9 cellular contexts compared by ENCODE assay signal in genomic region chr12:109773384-109774011, GRCh38. TPM values are rescaled to one million over a fixed set of nuclear protein-coding genes. Genes with fewer than 3 reads are reported as not detected.
DNase-seq lines count a peak whose midpoint lies in the region; ATAC-seq and TF ChIP-seq lines count a peak whose summit lies in the region.
"Had no signal": no experiment of that assay in that cellular context is flagged by ENCODE, and none has a peak within 500 bp of the region (broad histone marks: within the 10 kb centered on the region; RNA-seq: fewer than 3 reads in every experiment).

No MANE protein-coding gene starts in this region.

- H4K12ac ChIP-seq in trophoblast cell (ENCODE audit: low read depth, low read length), result no peak overlapping the region

- peaks cover 17% of the 10 kb centered on the region for H3K79me2 ChIP-seq in OCI-LY3 (ENCODE audit: low read length)
- no peaks in the 10 kb centered on the region for H3K79me2 ChIP-seq in trophoblast cell (ENCODE audit: control insufficient read depth, insufficient read depth, low read length, poor library complexity)

- H3K18ac ChIP-seq in trophoblast cell (ENCODE audit: low read length), result no peak overlapping the region

- TF ChIP-seq CTCF in OCI-LY3 (IDR thresholded peaks at IDR 0.05; ENCODE audit: low read depth, low read length), result no peak

- H3K4me2 ChIP-seq in OCI-LY3 (ENCODE audit: low read length) (peak overlapping the region; percentile 83), trophoblast cell (ENCODE audit: low read length) (no peak overlapping the region)

- DNase-seq in GM03348 (ENCODE audit: low spot score) (peak; percentile 59), trophoblast cell (peak in 1 of 2 donors; percentile 50), COLO829 (ENCODE audit: low spot score) (no peak)
- DNase-seq in naive thymus-derived CD4-positive, alpha-beta T cell, result no peak
- DNase-seq: activated CD4-positive, alpha-beta memory T cell treated with anti-CD3 and anti-CD28 coated beads, Interleukin-2, amount 10 ng/mL, durations not matched to agents 7 days and 5 days had no signal

- H3K79me1 ChIP-seq in trophoblast cell (ENCODE audit: low read length), result no peaks in the 10 kb centered on the region

- no peak overlapping the region for H2BK5ac ChIP-seq in trophoblast cell (ENCODE audit: low read depth, low read length, poor library complexity)

- H3K9me3 Mint-ChIP-seq in naive thymus-derived CD4-positive, alpha-beta T cell, result no peaks in the 10 kb centered on the region
- H3K9me3 Mint-ChIP-seq: activated CD4-positive, alpha-beta memory T cell treated with anti-CD3 and anti-CD28 coated beads, Interleukin-2, amount 10 ng/mL, durations not matched to agents 7 days and 5 days had no signal

- H3K27ac Mint-ChIP-seq in naive thymus-derived CD4-positive, alpha-beta T cell, result peak overlapping the region in 1 of 9 donors; percentile 61
- H3K27ac Mint-ChIP-seq: activated CD4-positive, alpha-beta memory T cell treated with anti-CD3 and anti-CD28 coated beads, Interleukin-2, amount 10 ng/mL, durations not matched to agents 7 days and 5 days had no signal

- H3K27ac ChIP-seq in OCI-LY3 (ENCODE audit: low read length) (no peak overlapping the region), trophoblast cell (ENCODE audit: low read depth, low read length) (no peak overlapping the region)
- H3K27ac ChIP-seq in naive thymus-derived CD4-positive, alpha-beta T cell (ENCODE audit: low read depth, low read length), result no peak overlapping the region

- ATAC-seq in HG03342 (IDR thresholded peaks at IDR 0.05; ENCODE audit: unreplicated experiment), result no peak
- ATAC-seq in HG03139 (IDR thresholded peaks at IDR 0.05; ENCODE audit: unreplicated experiment), result no peak
- no peak for ATAC-seq in naive thymus-derived CD4-positive, alpha-beta T cell

- H2AFZ ChIP-seq in OCI-LY3 (ENCODE audit: low read depth, low read length), result peak overlapping the region; percentile 51
- no peak overlapping the region for H2AFZ ChIP-seq in trophoblast cell (ENCODE audit: insufficient read depth, low read length, poor library complexity)

- H3K27me3 ChIP-seq in OCI-LY3 (ENCODE audit: low read depth, low read length) (no peaks in the 10 kb centered on the region), endocrine pancreas (ENCODE audit: control insufficient read depth, insufficient read depth, low read length) (no peaks in the 10 kb centered on the region), trophoblast cell (ENCODE audit: insufficient read depth, low read length) (no peaks in the 10 kb centered on the region)
- no peaks in the 10 kb centered on the region for H3K27me3 ChIP-seq in naive thymus-derived CD4-positive, alpha-beta T cell (ENCODE audit: control insufficient read depth in 2 of 2, insufficient read depth in 2 of 2, low read length in 2 of 2)

- WGBS in trophoblast cell (ENCODE audit: extremely low coverage, insufficient coverage, insufficient read length), result no CpG with 5 or more reads among the region's 21 CpGs

- POLR2A ChIA-PET in naive thymus-derived CD4-positive, alpha-beta T cell (lab: Charles Lee), result interaction anchor here (0.8 kb wide), 1 partner anchor 843 kb away, joined by 3 read pairs; no protein-coding TSS in a partner anchor

- H4K91ac ChIP-seq in trophoblast cell (ENCODE audit: low read depth, low read length), result no peak overlapping the region

- peaks cover 26% of the 10 kb centered on the region for H3K4me1 ChIP-seq in OCI-LY3 (ENCODE audit: low read length)
- no peaks in the 10 kb centered on the region for H3K4me1 ChIP-seq in endocrine pancreas (ENCODE audit: control insufficient read depth, insufficient read depth, low read length)
- no peaks in the 10 kb centered on the region for H3K4me1 ChIP-seq in trophoblast cell (ENCODE audit: control insufficient read depth in 1 of 2, insufficient read depth in 2 of 2, low read length in 2 of 2)
- H3K4me1 ChIP-seq in naive thymus-derived CD4-positive, alpha-beta T cell (ENCODE audit: control insufficient read depth in 2 of 2, insufficient read depth in 2 of 2, low read length in 2 of 2), result peaks cover 0 to 4% of the 10 kb centered on the region in 2 donors

- H3K36me3 ChIP-seq in OCI-LY3 (replicated peaks; ENCODE audit: low read depth, low read length) (no peaks in the 10 kb centered on the region), endocrine pancreas (ENCODE audit: control insufficient read depth, insufficient read depth, low read length) (peaks cover 12% of the 10 kb centered on the region), trophoblast cell (ENCODE audit: control insufficient read depth in 1 of 2, insufficient read depth in 2 of 2, low read length in 2 of 2) (no peaks in the 10 kb centered on the region)
- H3K36me3 ChIP-seq in naive thymus-derived CD4-positive, alpha-beta T cell (ENCODE audit: control insufficient read depth in 2 of 3, insufficient read depth in 3 of 3, low read length in 3 of 3), result no peaks in the 10 kb centered on the region

- H2BK12ac ChIP-seq in trophoblast cell (ENCODE audit: low read length), result no peak overlapping the region

- H3K36me3 Mint-ChIP-seq in naive thymus-derived CD4-positive, alpha-beta T cell, result peaks cover 0 to 3% (median 0%) of the 10 kb centered on the region in 5 donors

- H3K14ac ChIP-seq in trophoblast cell (ENCODE audit: low read length), result no peak overlapping the region

- H4K8ac ChIP-seq in trophoblast cell (ENCODE audit: low read depth, low read length), result no peak overlapping the region

- H3K4me1 Mint-ChIP-seq in naive thymus-derived CD4-positive, alpha-beta T cell, result peaks cover 5 to 22% (median 10%) of the 10 kb centered on the region in 7 donors

- H3K9ac ChIP-seq in OCI-LY3 (ENCODE audit: low read length), result peak overlapping the region; percentile 45
- peak overlapping the region; percentile 1 for H3K9ac ChIP-seq in endocrine pancreas (ENCODE audit: control insufficient read depth, insufficient read depth, low read length)
- no peak overlapping the region for H3K9ac ChIP-seq in trophoblast cell (ENCODE audit: low read length)

- no peak overlapping the region for H3K4ac ChIP-seq in trophoblast cell (ENCODE audit: low read depth, low read length)

- H4K20me1 ChIP-seq in OCI-LY3 (ENCODE audit: insufficient read depth, low read length), result no peaks in the 10 kb centered on the region

- peak overlapping the region; percentile 84 for H3K4me3 ChIP-seq in OCI-LY3 (ENCODE audit: low read length)
- H3K4me3 ChIP-seq in endocrine pancreas (ENCODE audit: control insufficient read depth, insufficient read depth, low read length), result no peak overlapping the region
- H3K4me3 ChIP-seq in trophoblast cell (ENCODE audit: low read depth, low read length), result peak overlapping the region; percentile 20
- no peak overlapping the region for H3K4me3 ChIP-seq in naive thymus-derived CD4-positive, alpha-beta T cell (ENCODE audit: low read length)

- CTCF ChIA-PET in naive thymus-derived CD4-positive, alpha-beta T cell (lab: Charles Lee), result interaction anchor here (0.7 to 3.6 kb wide), 3 partner anchors 176 to 341 kb away, joined by 3 to 27 read pairs (median 3); no protein-coding TSS in a partner anchor

- no peak overlapping the region for H2BK120ac ChIP-seq in trophoblast cell (ENCODE audit: insufficient read depth, low read length, poor library complexity)

- H2AK5ac ChIP-seq in trophoblast cell (ENCODE audit: low read length), result no peak overlapping the region

- intact Hi-C loops in naive thymus-derived CD4-positive, alpha-beta T cell (cut with micrococcal nuclease), result loop anchor here in 1 of 2 donors (2.0 kb wide), 1 partner anchor 59 kb away; no protein-coding TSS in a partner anchor

- no peak overlapping the region for H3K23ac ChIP-seq in trophoblast cell (ENCODE audit: low read length)

- peak overlapping the region in 2 of 10 donors; percentile 16 to 27 for H3K4me3 Mint-ChIP-seq in naive thymus-derived CD4-positive, alpha-beta T cell
- H3K4me3 Mint-ChIP-seq: activated CD4-positive, alpha-beta memory T cell treated with anti-CD3 and anti-CD28 coated beads, Interleukin-2, amount 10 ng/mL, durations not matched to agents 7 days and 5 days had no signal

- H3K9me3 ChIP-seq in OCI-LY3 (ENCODE audit: insufficient read depth, low read length), result no peaks in the 10 kb centered on the region
- H3K9me3 ChIP-seq in endocrine pancreas (ENCODE audit: control insufficient read depth, low read length), result no peaks in the 10 kb centered on the region
- no peaks in the 10 kb centered on the region for H3K9me3 ChIP-seq in trophoblast cell (ENCODE audit: insufficient read depth, low read depth, low read length)
- H3K9me3 ChIP-seq in naive thymus-derived CD4-positive, alpha-beta T cell (ENCODE audit: control insufficient read depth in 2 of 3, low read length in 3 of 3), result no peaks in the 10 kb centered on the region

- peaks cover 0 to 4% (median 0%) of the 10 kb centered on the region in 5 donors for H3K27me3 Mint-ChIP-seq in naive thymus-derived CD4-positive, alpha-beta T cell

RNA-seq across cellular contexts. Expression of gene TRPV4, which starts 59.7 kb away (rescaled TPM):
- 4.6 TPM in 2 replicates for polyA plus RNA-seq in trophoblast cell (2013)
- total RNA-seq in naive thymus-derived CD4-positive, alpha-beta T cell, result under 1 TPM in 1 of 5 experiments, not detected in 4; 0.81 TPM
- polyA plus RNA-seq in naive thymus-derived CD4-positive, alpha-beta T cell, result not detected
- total RNA-seq: activated CD4-positive, alpha-beta memory T cell treated with anti-CD3 and anti-CD28 coated beads, Interleukin-2, amount 10 ng/mL, durations not matched to agents 7 days and 5 days had no signal

RNA-seq across cellular contexts. Expression of gene FAM222A, which starts 59.9 kb away (rescaled TPM):
- 3.8 and 4.1 TPM in 2 replicates for polyA plus RNA-seq in trophoblast cell (2013)
- total RNA-seq in naive thymus-derived CD4-positive, alpha-beta T cell, result 1 to 10 TPM in 2 of 5 experiments, under 1 TPM in 3; 0.24 to 1.6 (median 0.80) TPM
- polyA plus RNA-seq in naive thymus-derived CD4-positive, alpha-beta T cell, result under 1 TPM; 0.08 to 0.09 TPM

Comparison
In these comparisons a context has a peak if more than half of its experiments do, and no peak if none do; other contexts are left out.
1. H3K4me3 ChIP-seq: peak in OCI-LY3 (single experiment) and trophoblast cell (single experiment); none in endocrine pancreas (single experiment) and naive thymus-derived CD4-positive, alpha-beta T cell (single experiment).